ENCODE assay signal across 8 cellular contexts in genomic region chr16:27238016-27238587, GRCh38. TPM values are rescaled to one million over a fixed set of nuclear protein-coding genes. Genes with fewer than 3 reads are reported as not detected.
DNase-seq lines count a peak whose midpoint lies in the region; FAIRE-seq and TF ChIP-seq lines count a peak whose summit lies in the region.

No MANE protein-coding gene starts in this region.

- no peak for TF ChIP-seq CTCF in H9 (conservative IDR thresholded peaks at IDR 0.05)
- TF ChIP-seq CTCF in endodermal cell (conservative IDR thresholded peaks at IDR 0.05), result no peak

- H3K27me3 Mint-ChIP-seq in H9 (ENCODE audit: low read depth) (peaks cover 1% of the 10 kb centered on the region; the same call in 1 of the 2 replicates), endodermal cell (ENCODE audit: insufficient read depth) (no peaks in the 10 kb centered on the region)
- H3K27me3 Mint-ChIP-seq in T-helper 1 cell treated with Interleukin-12 subunit alpha and Interleukin-12 subunit beta and Interleukin-4 antibody, amounts not matched to agents 30 μg/mL and 1 μg/mL, for 36 hours (ENCODE audit: low read depth), result no peaks in the 10 kb centered on the region

- no peaks in the 10 kb centered on the region for H3K9me3 ChIP-seq in H9 (ENCODE audit: control insufficient read depth, low read depth, low read length)
- H3K9me3 ChIP-seq in endodermal cell (ENCODE audit: control insufficient read depth, low read length), result no peaks in the 10 kb centered on the region
- H3K9me3 ChIP-seq in small intestine (ENCODE audit: control insufficient read depth, low read depth), result no peaks in the 10 kb centered on the region

- WGBS in H9 (ENCODE audit: extremely low coverage, insufficient read length, low lambda C conversion rate), result no CpG with 5 or more reads among the region's 16 CpGs
- 77 to 85% methylated on average over 3 to 16 of the region's 16 CpGs for WGBS in endodermal cell (ENCODE audit: insufficient coverage in 1 of 2, insufficient read length in 1 of 2), 2 experiments
- 61 to 71% (median 67%) methylated on average over 16 of the region's 16 CpGs for WGBS in small intestine, 3 donors

- H3K18ac ChIP-seq in H9 (ENCODE audit: insufficient read length, low read depth, low read length), result no peak overlapping the region

- no peak overlapping the region for H2AK5ac ChIP-seq in H9 (ENCODE audit: insufficient read length, low read length)

- H4K5ac ChIP-seq in H9 (ENCODE audit: insufficient read length, low read depth, low read length), result no peak overlapping the region

- H3K36me3 Mint-ChIP-seq in H9 (ENCODE audit: insufficient read depth in 1 of 3, low read depth in 3 of 3), result no peaks in the 10 kb centered on the region
- peaks cover 23% of the 10 kb centered on the region for H3K36me3 Mint-ChIP-seq in T-helper 1 cell treated with Interleukin-12 subunit alpha and Interleukin-12 subunit beta and Interleukin-4 antibody, amounts not matched to agents 30 μg/mL and 1 μg/mL, for 36 hours (ENCODE audit: low read depth)
- H3K36me3 Mint-ChIP-seq in endodermal cell (ENCODE audit: low read depth), result no peaks in the 10 kb centered on the region

- peak; percentile 84 for DNase-seq in CMK (ENCODE audit: low read depth)
- no peak for DNase-seq in H9
- no peak for DNase-seq in endodermal cell
- peak; percentile 60 for DNase-seq in small intestine
- DNase-seq in medulla oblongata (ENCODE audit: extremely low spot score), result no peak
- DNase-seq in SW480 (ENCODE audit: low spot score), result no peak
- no peak for DNase-seq in NCI-H2227 (lab: John Stamatoyannopoulos, UW; ENCODE audit: unreplicated experiment)

- H3K4me1 ChIP-seq in H9 (ENCODE audit: insufficient read depth, low read length) (peaks cover under 1% of the 10 kb centered on the region; the same call in 1 of the 2 replicates), endodermal cell (ENCODE audit: control insufficient read depth, insufficient read depth, low read length) (no peaks in the 10 kb centered on the region), small intestine (ENCODE audit: control insufficient read depth in 2 of 2, insufficient read depth in 1 of 2, low read depth in 1 of 2, low read length in 1 of 2) (peaks cover 0 to 3% of the 10 kb centered on the region in 2 donors)

- peak overlapping the region in 2 of 3 experiments; percentile 71 to 89; a peak in 3 of 7 replicates for H3K27ac Mint-ChIP-seq in H9
- H3K27ac Mint-ChIP-seq in T-helper 1 cell treated with Interleukin-12 subunit alpha and Interleukin-12 subunit beta and Interleukin-4 antibody, amounts not matched to agents 30 μg/mL and 1 μg/mL, for 36 hours, result peak overlapping the region; percentile 97
- peak overlapping the region; percentile 7 for H3K27ac Mint-ChIP-seq in endodermal cell

- H3K27me3 ChIP-seq in H9 (ENCODE audit: insufficient read depth, low read length) (no peaks in the 10 kb centered on the region), endodermal cell (ENCODE audit: control insufficient read depth, insufficient read depth, low read length, poor library complexity, severe bottlenecking) (no peaks in the 10 kb centered on the region), small intestine (ENCODE audit: control insufficient read depth in 2 of 2, insufficient read depth in 2 of 2, low read length in 2 of 2) (no peaks in the 10 kb centered on the region)

- H3K36me3 ChIP-seq in endodermal cell (ENCODE audit: control insufficient read depth, insufficient read depth, low read length) (no peaks in the 10 kb centered on the region), small intestine (ENCODE audit: control insufficient read depth in 2 of 2, insufficient read depth in 2 of 2, low read length in 2 of 2) (no peaks in the 10 kb centered on the region)

- no peak overlapping the region for H4K91ac ChIP-seq in H9 (ENCODE audit: insufficient read length, low read depth, low read length)

- H3K27ac ChIP-seq in H9 (ENCODE audit: insufficient read length, low read depth, low read length), result no peak overlapping the region
- H3K27ac ChIP-seq in endodermal cell (ENCODE audit: low read depth, low read length), result no peak overlapping the region
- H3K27ac ChIP-seq in small intestine (ENCODE audit: low read depth in 1 of 2, low read length in 1 of 2), result peak overlapping the region; percentile 17 to 91

- H3K4me3 Mint-ChIP-seq in H9 (no peak overlapping the region; a peak in 1 of 5 replicates), endodermal cell (no peak overlapping the region)
- peak overlapping the region; percentile 72 for H3K4me3 Mint-ChIP-seq in T-helper 1 cell treated with Interleukin-12 subunit alpha and Interleukin-12 subunit beta and Interleukin-4 antibody, amounts not matched to agents 30 μg/mL and 1 μg/mL, for 36 hours

- peaks cover 17 to 29% of the 10 kb centered on the region in 2 experiments for H3K4me1 Mint-ChIP-seq in H9
- peaks cover 70% of the 10 kb centered on the region for H3K4me1 Mint-ChIP-seq in T-helper 1 cell treated with Interleukin-12 subunit alpha and Interleukin-12 subunit beta and Interleukin-4 antibody, amounts not matched to agents 30 μg/mL and 1 μg/mL, for 36 hours (ENCODE audit: low read depth)
- peaks cover 16% of the 10 kb centered on the region for H3K4me1 Mint-ChIP-seq in endodermal cell

- no peaks in the 10 kb centered on the region for H3K23me2 ChIP-seq in H9 (ENCODE audit: insufficient read length, low read depth, low read length, poor library complexity, severe bottlenecking)

- H3K56ac ChIP-seq in H9 (ENCODE audit: insufficient read length, low read depth, low read length), result no peak overlapping the region

- no peak overlapping the region for H2BK20ac ChIP-seq in H9 (ENCODE audit: low read depth, low read length, poor library complexity, severe bottlenecking)

- H3K4me2 ChIP-seq in H9 (ENCODE audit: insufficient read depth, insufficient read length, low read length), result no peak overlapping the region

- H3T11ph ChIP-seq in H9 (ENCODE audit: low read length), result no peak overlapping the region

- H3K9me3 Mint-ChIP-seq in H9 (no peaks in the 10 kb centered on the region), endodermal cell (no peaks in the 10 kb centered on the region)
- no peaks in the 10 kb centered on the region for H3K9me3 Mint-ChIP-seq in T-helper 1 cell treated with Interleukin-12 subunit alpha and Interleukin-12 subunit beta and Interleukin-4 antibody, amounts not matched to agents 30 μg/mL and 1 μg/mL, for 36 hours

- no peak overlapping the region for H2BK120ac ChIP-seq in H9 (ENCODE audit: low read depth, low read length, poor library complexity, severe bottlenecking)

- no peak overlapping the region for H3K23ac ChIP-seq in H9 (ENCODE audit: insufficient read length, low read depth, low read length)

- H3K4me3 ChIP-seq in endodermal cell (ENCODE audit: low read length) (no peak overlapping the region), small intestine (ENCODE audit: low read depth in 1 of 2, low read length in 2 of 2) (no peak overlapping the region)

- no peaks in the 10 kb centered on the region for H4K20me1 ChIP-seq in H9 (ENCODE audit: control insufficient read depth, insufficient read depth, insufficient read length)

- no peak overlapping the region for H2BK12ac ChIP-seq in H9 (ENCODE audit: insufficient read length, low read depth, low read length)

- H3K9ac ChIP-seq in H9 (ENCODE audit: extremely low read depth, insufficient read length, low read length) (no peak overlapping the region), endodermal cell (ENCODE audit: extremely low read depth, low read length, poor library complexity, severe bottlenecking) (no peak overlapping the region)

- FAIRE-seq in small intestine (lab: Jason Lieb, UNC), result no peak

- no peaks in the 10 kb centered on the region for H3K79me2 ChIP-seq in H9 (ENCODE audit: insufficient read depth, low read length)

- no peak overlapping the region for H4K8ac ChIP-seq in H9 (replicated peaks; ENCODE audit: insufficient read length, low read depth, low read length)

- H3K14ac ChIP-seq in H9 (ENCODE audit: insufficient read depth, low read length), result no peak overlapping the region; the same call in 1 of the 2 replicates

- H2BK15ac ChIP-seq in H9 (ENCODE audit: low read depth, low read length), result no peak overlapping the region

- no peak overlapping the region for H2BK5ac ChIP-seq in H9 (ENCODE audit: insufficient read length, low read length)

- H3K4ac ChIP-seq in H9 (ENCODE audit: low read depth, low read length), result no peak overlapping the region

- H2AFZ ChIP-seq in H9 (ENCODE audit: low read length), result no peak overlapping the region

- H3K79me1 ChIP-seq in H9 (ENCODE audit: insufficient read depth, low read depth, low read length, poor library complexity, severe bottlenecking), result no peaks in the 10 kb centered on the region

RNA-seq across cellular contexts. Expression of gene NSMCE1, which starts 30.5 kb away (rescaled TPM):
- total RNA-seq in H9 (2021) (19.3 and 25.3 TPM in 2 replicates), endodermal cell (10 to 100 TPM; 22.3 to 22.4 TPM)
- polyA plus RNA-seq in endodermal cell (2013, experiment 1 of 2), result 51.9 TPM
- polyA plus RNA-seq in endodermal cell (2013, experiment 2 of 2), result 43.8 TPM
- 10 to 100 TPM; 37.8 to 66.1 (median 42.7) TPM for polyA plus RNA-seq in small intestine

RNA-seq across cellular contexts. Expression of gene KDM8, which starts 34.8 kb away (rescaled TPM):
- 15.2 and 15.5 TPM in 2 replicates for total RNA-seq in H9 (2021)
- 10 to 100 TPM; 11.0 to 12.1 TPM for total RNA-seq in endodermal cell
- 9.1 TPM for polyA plus RNA-seq in endodermal cell (2013, experiment 1 of 2)
- polyA plus RNA-seq in endodermal cell (2013, experiment 2 of 2), result 6.2 TPM
- polyA plus RNA-seq in small intestine, result 100 to 1,000 TPM in 1 of 3 donors, 10 to 100 TPM in 1, 1 to 10 TPM in 1; 8.7 to 117 (median 67.6) TPM

Comparison
In these comparisons a context has a peak if more than half of its experiments do, and no peak if none do; other contexts are left out.
1. DNase-seq: peak in CMK (single experiment) and small intestine (single experiment); none in H9 (single experiment), endodermal cell (single experiment), medulla oblongata (single experiment), SW480 (single experiment) and NCI-H2227 (single experiment).
2. H3K27ac ChIP-seq: peak in small intestine (2 of 2); none in H9 (single experiment) and endodermal cell (single experiment).
3. H3K27ac Mint-ChIP-seq: peak in every context shown above with its lines; median percentile 97 in T-helper 1 cell treated with Interleukin-12 subunit alpha and Interleukin-12 subunit beta and Interleukin-4 antibody, amounts not matched to agents 30 μg/mL and 1 μg/mL, for 36 hours; 80 in H9; 7 in endodermal cell.